ENCODE assay signal across 6 cellular contexts in the genomic region with DNA sequence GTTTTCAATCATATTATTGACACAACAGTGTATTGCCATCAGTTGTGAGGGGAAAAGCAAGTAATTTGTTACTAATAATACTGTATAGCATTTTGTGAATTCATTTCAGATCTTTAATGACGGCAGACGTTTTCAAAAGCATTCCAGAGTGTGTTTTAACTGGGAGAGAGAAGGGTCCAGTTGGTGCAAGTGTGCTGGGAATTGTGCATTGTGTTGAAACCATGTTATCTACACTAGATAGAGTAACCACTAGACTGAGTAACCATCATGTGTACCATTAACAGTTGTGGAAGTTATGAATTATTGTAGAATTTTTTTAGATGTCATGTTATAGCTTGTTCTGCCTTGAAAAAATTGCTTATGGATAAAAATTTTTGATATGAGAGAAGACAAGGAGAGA.
"Had no signal": no experiment of that assay in that cellular context is flagged by ENCODE, and none has a peak within 500 bp of the region (broad histone marks: within the 10 kb centered on the region; RNA-seq: fewer than 3 reads in every experiment).

No MANE protein-coding gene starts in this region.

- H2AFZ ChIP-seq: GM23338 had no signal

- DNase-seq: H9, HCEC 1CT had no signal

- H3K4me3 ChIP-seq: GM23338, K562 had no signal

- H3K27ac ChIP-seq: HL-60 had no signal

- H3K4me2 ChIP-seq: GM23338 had no signal

- ATAC-seq: GM23338, HepG2, K562 had no signal
